Comparison of ENCODE assay signal across 1 cellular context in the genomic region with DNA sequence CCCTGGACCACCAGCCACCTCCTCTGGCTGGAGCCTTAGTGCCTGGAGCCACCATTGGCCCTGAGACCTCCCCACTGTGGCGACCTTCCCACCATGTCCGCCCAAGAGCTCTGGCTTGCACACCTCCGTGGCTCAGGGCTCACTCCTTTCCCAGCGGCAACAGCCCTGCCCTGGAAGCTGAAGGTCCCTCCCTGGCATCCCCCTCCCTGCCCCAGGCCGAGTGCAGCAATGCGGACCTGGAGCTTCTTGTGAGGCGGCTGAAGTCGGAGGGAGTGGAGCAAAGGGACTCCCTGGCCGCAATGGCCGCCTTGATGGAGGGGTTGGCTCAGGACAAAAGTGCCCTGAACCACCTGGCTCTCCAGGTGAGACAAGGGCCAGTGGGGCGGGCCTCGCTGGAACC.
TF ChIP-seq lines count a peak whose summit lies in the region.

No MANE protein-coding gene starts in this region.

TF ChIP-seq in HepG2, 621 proteins besides CTCF, POLR2A, EP300 and RAD21:
- no peak for TF ChIP-seq ZBTB4 (CRISPR knock-in tag; IDR thresholded peaks at IDR 0.05; ENCODE audit: borderline replicate concordance)
- no peak for TF ChIP-seq TERF1 (CRISPR knock-in tag; IDR thresholded peaks at IDR 0.05)
- no peak for TF ChIP-seq KLF15 (CRISPR knock-in tag; IDR thresholded peaks at IDR 0.05; ENCODE audit: borderline replicate concordance)
- TF ChIP-seq ZFY (CRISPR knock-in tag; IDR thresholded peaks at IDR 0.05), result no peak
- TF ChIP-seq FOXK2 (IDR thresholded peaks at IDR 0.05), result no peak
- no peak for TF ChIP-seq SAP130 (CRISPR knock-in tag; IDR thresholded peaks at IDR 0.05; ENCODE audit: low read depth)
